In genomic region chr2:39059366-39059952, GRCh38 we compare ENCODE assay signal across 7 cellular contexts.
A peak's percentile ranks its signal among the peaks of the same experiment; 100 is the strongest.
DNase-seq lines count a peak whose midpoint lies in the region; ATAC-seq and TF ChIP-seq lines count a peak whose summit lies in the region.

No MANE protein-coding gene starts in this region.

- H3K4me3 ChIP-seq in MM.1S (ENCODE audit: low read length) (no peak overlapping the region), prostate gland (no peak overlapping the region)

- WGBS in prostate gland, result 16% methylated on average over 2 of the region's 2 CpGs

- TF ChIP-seq POLR2A in prostate gland (IDR thresholded peaks at IDR 0.05), result no peak

- no peak overlapping the region for H2AFZ ChIP-seq in MM.1S (ENCODE audit: low read length)

- H3K36me3 ChIP-seq in MM.1S (replicated peaks; ENCODE audit: insufficient read depth, low read length) (no peaks in the 10 kb centered on the region), prostate gland (no peaks in the 10 kb centered on the region)

- no peak overlapping the region for H3K9ac ChIP-seq in MM.1S (ENCODE audit: low read length)

- H3K79me2 ChIP-seq in MM.1S (ENCODE audit: low read length), result peaks cover 3% of the 10 kb centered on the region; the same call in 1 of the 2 replicates

- H3K9me3 ChIP-seq in MM.1S (replicated peaks; ENCODE audit: insufficient read depth, low read length) (no peaks in the 10 kb centered on the region), prostate gland (no peaks in the 10 kb centered on the region)

- H4K20me1 ChIP-seq in MM.1S (ENCODE audit: insufficient read depth, low read length), result no peaks in the 10 kb centered on the region

- H3K27ac ChIP-seq in MM.1S (ENCODE audit: low read length) (no peak overlapping the region), prostate gland (no peak overlapping the region)

- ATAC-seq in HG02571 (IDR thresholded peaks at IDR 0.05; ENCODE audit: unreplicated experiment), result no peak

- H3K4me1 ChIP-seq in MM.1S (ENCODE audit: low read length) (no peaks in the 10 kb centered on the region), prostate gland (replicated peaks) (no peaks in the 10 kb centered on the region)

- no peaks in the 10 kb centered on the region for H3F3A ChIP-seq in MM.1S (ENCODE audit: insufficient read depth, low read length)

- intact Hi-C loops in prostate gland (cut with DNase I), result loop anchor here (2.0 to 5.0 kb wide), 2 partner anchors 112 to 169 kb away; no protein-coding TSS in a partner anchor

- peak; percentile 10 for DNase-seq in GM04504 (ENCODE audit: low read depth)
- DNase-seq in MM.1S, result peak; percentile 68
- peak; percentile 69 for DNase-seq in SK-MEL-5 (ENCODE audit: low read depth, low spot score)
- DNase-seq in fibroblast of gingiva (ENCODE audit: low read depth), result peak; percentile 36
- DNase-seq in prostate gland (ENCODE audit: low spot score), result no peak
- DNase-seq in activated CD4-positive, CD25-positive, alpha-beta regulatory T cell (lab: John Stamatoyannopoulos, UW), result no peak

- no peaks in the 10 kb centered on the region for H3K9me2 ChIP-seq in MM.1S (replicated peaks; ENCODE audit: insufficient read depth, low read length)

- TF ChIP-seq CTCF in MM.1S (IDR thresholded peaks at IDR 0.05; ENCODE audit: low read length), result peak; percentile 59
- TF ChIP-seq CTCF in prostate gland (IDR thresholded peaks at IDR 0.05), result peak; percentile 40 to 74 (median 70)

- in situ Hi-C loops in SK-MEL-5 (cut with HindIII; ENCODE audit: low pct_unique_long_range_greater_than_20kb, low sequenced_read_pairs), result loop anchor here (25.0 kb wide), 1 partner anchor 153 kb away; no protein-coding TSS in a partner anchor

- H3K4me2 ChIP-seq in MM.1S (ENCODE audit: low read depth, low read length), result no peak overlapping the region

- H3K27me3 ChIP-seq in MM.1S (replicated peaks; ENCODE audit: insufficient read depth, low read length), result no peaks in the 10 kb centered on the region
- no peaks in the 10 kb centered on the region for H3K27me3 ChIP-seq in prostate gland (replicated peaks; ENCODE audit: insufficient read depth)

Comparison
In these comparisons a context has a peak if more than half of its experiments do, and no peak if none do; other contexts are left out.
1. DNase-seq: peak in GM04504 (single experiment), MM.1S (single experiment), SK-MEL-5 (single experiment) and fibroblast of gingiva (single experiment); none in prostate gland (single experiment) and activated CD4-positive, CD25-positive, alpha-beta regulatory T cell (0 of 4).